ENCODE assay signal across 20 cellular contexts in the genomic region with DNA sequence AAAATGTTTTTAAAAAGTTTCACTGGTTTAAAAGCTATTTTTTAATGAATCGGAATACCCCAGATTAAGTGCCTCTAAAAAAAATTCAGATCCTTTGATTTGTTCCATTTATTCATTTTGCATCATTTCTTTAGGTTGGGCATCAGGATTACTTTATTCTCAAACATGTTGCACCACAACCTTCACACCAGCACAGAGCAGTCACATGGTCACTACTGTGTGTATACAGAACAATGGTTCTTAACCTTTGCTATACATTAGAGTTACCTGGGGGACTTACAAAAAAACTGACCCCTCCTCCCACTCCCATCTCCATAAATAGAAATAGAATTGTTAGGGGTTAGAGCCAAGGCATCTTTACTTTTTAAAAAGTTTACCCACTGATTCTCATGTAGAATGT.
"Had no signal": no experiment of that assay in that cellular context is flagged by ENCODE, and none has a peak within 500 bp of the region (broad histone marks: within the 10 kb centered on the region; RNA-seq: fewer than 3 reads in every experiment).

No MANE protein-coding gene starts in this region.

- H3K4me1 Mint-ChIP-seq: naive thymus-derived CD8-positive, alpha-beta T cell; neural crest cell; stimulated activated memory B cell treated with anti-CD40 and anti-IgM and Interleukin-4, amounts not matched to agents 10 μg/mL and 1 μg/mL and 100 μg/mL, for 72 hours had no signal

- ATAC-seq: foreskin keratinocyte; left cardiac atrium; left ventricle myocardium superior; naive thymus-derived CD8-positive, alpha-beta T cell; psoas muscle; sciatic nerve; stimulated activated memory B cell treated with anti-CD40 and anti-IgM and Interleukin-4, amounts not matched to agents 10 μg/mL and 1 μg/mL and 100 μg/mL, for 72 hours had no signal

- H3K4me1 ChIP-seq: foreskin keratinocyte, psoas muscle, spleen, transverse colon had no signal

- H3K27me3 ChIP-seq: spleen, transverse colon had no signal

- H3K4me3 ChIP-seq: mucosa of descending colon, psoas muscle, spleen, transverse colon had no signal

- H3K27ac Mint-ChIP-seq: naive thymus-derived CD8-positive, alpha-beta T cell; stimulated activated memory B cell treated with anti-CD40 and anti-IgM and Interleukin-4, amounts not matched to agents 10 μg/mL and 1 μg/mL and 100 μg/mL, for 72 hours; stimulated activated naive CD8-positive, alpha-beta T cell treated with anti-CD3 and anti-CD28 coated beads, Interleukin-15, Interleukin-2, amounts not matched to agents 100 ng/mL and 50 ng/mL, for 24 hours had no signal

- H3K36me3 ChIP-seq: spleen, transverse colon had no signal

- H3K9me3 ChIP-seq: mucosa of descending colon, psoas muscle, transverse colon had no signal

- H3K27me3 Mint-ChIP-seq: stimulated activated memory B cell treated with anti-CD40 and anti-IgM and Interleukin-4, amounts not matched to agents 10 μg/mL and 1 μg/mL and 100 μg/mL, for 72 hours had no signal

- H3K4me3 Mint-ChIP-seq: naive thymus-derived CD8-positive, alpha-beta T cell; neural crest cell; stimulated activated memory B cell treated with anti-CD40 and anti-IgM and Interleukin-4, amounts not matched to agents 10 μg/mL and 1 μg/mL and 100 μg/mL, for 72 hours; stimulated activated naive CD8-positive, alpha-beta T cell treated with anti-CD3 and anti-CD28 coated beads, Interleukin-15, Interleukin-2, amounts not matched to agents 100 ng/mL and 50 ng/mL, for 24 hours had no signal

- DNase-seq: effector memory CD4-positive, alpha-beta T cell; erythroblast; foreskin keratinocyte; kidney; left cardiac atrium; left ventricle myocardium superior; mammary epithelial cell; mucosa of descending colon; naive thymus-derived CD8-positive, alpha-beta T cell; psoas muscle; retina; spleen; stimulated activated CD4-positive, alpha-beta T cell treated with anti-CD3 and anti-CD28 coated beads, Interleukin-15, amount 100 ng/mL, for 24 hours; stimulated activated CD4-positive, alpha-beta T cell treated with anti-CD3 and anti-CD28 coated beads, Interleukin-1b, Interleukin-23, amount 100 ng/mL, for 48 hours; stimulated activated CD4-positive, alpha-beta T cell treated with anti-CD3 and anti-CD28 coated beads, Interleukin-4, amount 100 ng/mL, for 24 hours; transverse colon had no signal

- H3K27ac ChIP-seq: foreskin keratinocyte, psoas muscle, spleen, transverse colon had no signal
